In genomic region chrX:148385471-148385870, GRCh38 we compare ENCODE assay signal across 26 cellular contexts.
"Had no signal": no experiment of that assay in that cellular context is flagged by ENCODE, and none has a peak within 500 bp of the region (broad histone marks: within the 10 kb centered on the region; RNA-seq: fewer than 3 reads in every experiment).

No MANE protein-coding gene starts in this region.

- H3K4me3 ChIP-seq: body of pancreas, coronary artery, dorsolateral prefrontal cortex had no signal

- ATAC-seq: activated CD4-positive, CD25-positive, alpha-beta regulatory T cell treated with anti-CD3 and anti-CD28 coated beads, Interleukin-2, amount 50 U/mL, for 24 hours; activated CD8-positive, alpha-beta T cell treated with anti-CD3 and anti-CD28 coated beads for 36 hours; activated T-cell treated with anti-CD3 and anti-CD28 coated beads, Interleukin-2, amount 50 U/mL, for 4 hours; activated T-helper 17 cell treated with anti-CD3 and anti-CD28 coated beads, Interleukin-2, amount 50 U/mL, for 72 hours; body of pancreas; esophagus mucosa; T-helper 17 cell had no signal

- H3K36me3 ChIP-seq: WERI-Rb-1 had no signal

- H3K27ac ChIP-seq: body of pancreas, coronary artery, dorsolateral prefrontal cortex, WERI-Rb-1 had no signal

- H3K4me1 ChIP-seq: body of pancreas had no signal

- H3K27me3 ChIP-seq: body of pancreas had no signal

- H3K9me3 ChIP-seq: body of pancreas had no signal

- DNase-seq: activated B cell treated with CpG ODN at 0.5 μM for 24 hours; activated CD4-positive, alpha-beta T cell treated with anti-CD3 and anti-CD28 coated beads for 48 hours; activated CD4-positive, alpha-beta T cell treated with anti-CD3 and anti-CD28 coated beads, Interleukin-2, amount 50 U/mL, for 1 hour; activated CD4-positive, alpha-beta T cell treated with anti-CD3 and anti-CD28 coated beads, Interleukin-2, amount 50 U/mL, for 48 hours; activated CD8-positive, alpha-beta memory T cell treated with anti-CD3 and anti-CD28 coated beads for 24 hours; activated CD8-positive, alpha-beta T cell treated with anti-CD3 and anti-CD28 coated beads for 36 hours; activated effector memory CD4-positive, alpha-beta T cell treated with Interleukin-2 at 50 U/mL for 16 hours; activated gamma-delta T cell treated with Interleukin-2 at 50 U/mL for 16 hours; activated naive CD4-positive, alpha-beta T cell treated with anti-CD3 and anti-CD28 coated beads, Interleukin-2, amount 50 U/mL, for 16 hours; activated naive CD4-positive, alpha-beta T cell treated with Interleukin-2 at 50 U/mL for 16 hours; activated T-cell treated with anti-CD3 and anti-CD28 coated beads, Interleukin-2, amount 50 U/mL, for 4 hours; amniotic stem cell; anterior cingulate cortex; body of pancreas; effector memory CD4-positive, alpha-beta T cell; endodermal cell; foreskin fibroblast; head of caudate nucleus; T-helper 17 cell; T1000; WERI-Rb-1 had no signal
